Comparison of ENCODE assay signal across 1 cellular context in genomic region chr6:151609146-151609962, GRCh38.
TF ChIP-seq lines count a peak whose summit lies in the region.

No MANE protein-coding gene starts in this region.

TF ChIP-seq in GM23338, 12 proteins besides CTCF, POLR2A, EP300 and RAD21 (continued from another document):
- TF ChIP-seq REST (IDR thresholded peaks at IDR 0.05; ENCODE audit: unreplicated experiment) (no peak), POLR2AphosphoS5 (IDR thresholded peaks at IDR 0.05; ENCODE audit: low read depth) (no peak), ETS1 (IDR thresholded peaks at IDR 0.05) (no peak), EZH2 (IDR thresholded peaks at IDR 0.05; ENCODE audit: low read depth, unreplicated experiment) (no peak), STAT1 (IDR thresholded peaks at IDR 0.05; ENCODE audit: unreplicated experiment) (no peak), ZNF331 (CRISPR knock-in tag; IDR thresholded peaks at IDR 0.05; ENCODE audit: low read depth) (no peak), ZNF462 (CRISPR knock-in tag; IDR thresholded peaks at IDR 0.05) (no peak), NANOG (IDR thresholded peaks at IDR 0.05; ENCODE audit: borderline replicate concordance) (no peak), EZH2phosphoT487 (IDR thresholded peaks at IDR 0.05; ENCODE audit: unreplicated experiment) (no peak)
